Comparison of ENCODE assay signal across 12 cellular contexts in the genomic region with DNA sequence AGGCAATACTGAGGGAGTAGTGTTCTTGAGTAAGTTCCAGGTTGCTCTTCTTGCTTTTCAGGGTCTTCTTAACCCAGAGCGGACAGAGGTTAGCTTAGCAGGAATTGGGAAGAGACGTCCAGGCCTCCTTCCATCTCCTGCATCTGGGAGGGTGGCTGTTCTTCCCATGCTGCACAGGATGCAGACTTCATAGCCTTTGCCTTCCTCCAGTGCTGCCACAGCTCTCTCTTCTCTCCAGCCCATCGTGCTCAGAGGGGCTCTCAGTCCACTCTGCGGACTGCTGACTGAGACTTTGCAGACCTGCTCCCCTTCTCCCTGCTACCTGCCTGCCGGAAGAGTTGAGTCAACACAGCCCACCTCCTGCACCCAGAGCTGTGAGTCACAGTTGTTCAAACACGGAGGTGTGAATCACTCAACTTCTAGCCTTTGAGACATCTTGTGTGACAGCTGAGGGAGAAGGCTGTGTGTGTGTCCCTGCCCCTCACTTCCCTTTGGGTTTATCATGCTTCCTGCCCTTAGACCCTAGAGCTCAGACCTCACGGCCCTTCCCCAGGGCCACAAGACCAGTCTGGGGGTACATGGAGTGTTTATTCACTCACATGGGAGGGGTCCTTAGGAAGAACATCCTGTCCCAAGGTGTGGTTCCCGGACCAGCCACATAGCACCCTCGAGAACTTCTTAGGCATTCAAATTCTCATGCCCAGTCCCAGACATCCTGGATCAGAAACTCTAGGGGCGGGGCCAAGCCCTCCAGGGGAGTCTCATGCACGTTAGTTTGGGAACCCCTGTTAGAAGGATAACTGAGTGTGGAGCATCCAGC.
DNase-seq lines count a peak whose midpoint lies in the region; FAIRE-seq lines count a peak whose summit lies in the region.
"Had no signal": no experiment of that assay in that cellular context is flagged by ENCODE, and none has a peak within 500 bp of the region (broad histone marks: within the 10 kb centered on the region; RNA-seq: fewer than 3 reads in every experiment).

No MANE protein-coding gene starts in this region.

- peak; percentile 14 for DNase-seq in stimulated activated naive CD4-positive, alpha-beta T cell treated with Interleukin-2 at 50 U/mL for 16 hours (lab: John Stamatoyannopoulos, UW)
- DNase-seq in stimulated activated naive CD4-positive, alpha-beta T cell (lab: John Stamatoyannopoulos, UW), result no peak
- peak; percentile 32 for DNase-seq in activated naive CD4-positive, alpha-beta T cell treated with anti-CD3 and anti-CD28 coated beads, Interleukin-2, amount 10 ng/mL, durations not matched to agents 7 days and 5 days
- DNase-seq in stimulated activated CD4-positive, alpha-beta T cell treated with anti-CD3 and anti-CD28 coated beads, Interleukin-12 subunit alpha, Interleukin-12 subunit beta, amount 100 ng/mL, for 4 hours, result peak; percentile 36
- DNase-seq in NCI-H510A treated with DMSO at 0.1 percent for 48 hours (lab: John Stamatoyannopoulos, UW), result no peak
- DNase-seq in effector CD8-positive, alpha-beta T cell (lab: John Stamatoyannopoulos, UW), result no peak
- no peak for DNase-seq in frontal cortex (ENCODE audit: low spot score in 2 of 2)
- DNase-seq in MV-4-11 (lab: John Stamatoyannopoulos, UW), result no peak
- DNase-seq: AML-193, Kasumi-1, NCI-H524 treated with DMSO at 0.1 percent for 48 hours, right cardiac atrium had no signal

- H3K9me3 Mint-ChIP-seq in activated naive CD4-positive, alpha-beta T cell treated with anti-CD3 and anti-CD28 coated beads, Interleukin-2, amount 10 ng/mL, durations not matched to agents 7 days and 5 days, result no peaks in the 10 kb centered on the region

- H3K36me3 Mint-ChIP-seq in activated naive CD4-positive, alpha-beta T cell treated with anti-CD3 and anti-CD28 coated beads, Interleukin-2, amount 10 ng/mL, durations not matched to agents 7 days and 5 days, result no peaks in the 10 kb centered on the region

- FAIRE-seq in frontal cortex (lab: Jason Lieb, UNC), result no peak

- H3K4me3 Mint-ChIP-seq in activated naive CD4-positive, alpha-beta T cell treated with anti-CD3 and anti-CD28 coated beads, Interleukin-2, amount 10 ng/mL, durations not matched to agents 7 days and 5 days, result no peak overlapping the region

- peaks cover 9% of the 10 kb centered on the region for H3K4me1 Mint-ChIP-seq in activated naive CD4-positive, alpha-beta T cell treated with anti-CD3 and anti-CD28 coated beads, Interleukin-2, amount 10 ng/mL, durations not matched to agents 7 days and 5 days

- CTCF ChIA-PET in activated naive CD4-positive, alpha-beta T cell treated with anti-CD3 and anti-CD28 coated beads, Interleukin-2, amount 10 ng/mL, durations not matched to agents 7 days and 5 days (lab: Charles Lee), result interaction anchor here (1.8 kb wide), 1 partner anchor 98 kb away, joined by 4 read pairs; no protein-coding TSS in a partner anchor

- no peak overlapping the region for H3K27ac Mint-ChIP-seq in activated naive CD4-positive, alpha-beta T cell treated with anti-CD3 and anti-CD28 coated beads, Interleukin-2, amount 10 ng/mL, durations not matched to agents 7 days and 5 days

- H3K27me3 Mint-ChIP-seq in activated naive CD4-positive, alpha-beta T cell treated with anti-CD3 and anti-CD28 coated beads, Interleukin-2, amount 10 ng/mL, durations not matched to agents 7 days and 5 days, result peaks cover 36% of the 10 kb centered on the region

Comparison
In these comparisons a context has a peak if more than half of its experiments do, and no peak if none do; other contexts are left out.
1. DNase-seq: peak in stimulated activated naive CD4-positive, alpha-beta T cell treated with Interleukin-2 at 50 U/mL for 16 hours (single experiment), activated naive CD4-positive, alpha-beta T cell treated with anti-CD3 and anti-CD28 coated beads, Interleukin-2, amount 10 ng/mL, durations not matched to agents 7 days and 5 days (single experiment) and stimulated activated CD4-positive, alpha-beta T cell treated with anti-CD3 and anti-CD28 coated beads, Interleukin-12 subunit alpha, Interleukin-12 subunit beta, amount 100 ng/mL, for 4 hours (single experiment); none in stimulated activated naive CD4-positive, alpha-beta T cell (0 of 6), NCI-H510A treated with DMSO at 0.1 percent for 48 hours (single experiment), effector CD8-positive, alpha-beta T cell (single experiment), frontal cortex (0 of 2) and MV-4-11 (single experiment).